8 cellular contexts compared by ENCODE assay signal in genomic region chr19:49019242-49019932, GRCh38. TPM values are rescaled to one million over a fixed set of nuclear protein-coding genes. Genes with fewer than 3 reads are reported as not detected.
DNase-seq lines count a peak whose midpoint lies in the region; ATAC-seq and TF ChIP-seq lines count a peak whose summit lies in the region.

No MANE protein-coding gene starts in this region.

- H3K4me1 Mint-ChIP-seq in chondrocyte (ENCODE audit: low read depth) = peaks cover 10% of the 10 kb centered on the region

- TF ChIP-seq CTCF in chondrocyte (IDR thresholded peaks at IDR 0.05) (peak; percentile 48), lower lobe of right lung (IDR thresholded peaks at IDR 0.05) (no peak)

- peaks cover 21% of the 10 kb centered on the region for H3K4me1 ChIP-seq in lower lobe of right lung

- H3K9me3 ChIP-seq in lower lobe of right lung = no peaks in the 10 kb centered on the region

- H3K27me3 Mint-ChIP-seq in chondrocyte (ENCODE audit: low read depth) = peaks cover 4% of the 10 kb centered on the region

- H3K27ac ChIP-seq in lower lobe of right lung = no peak overlapping the region

- H3K27ac Mint-ChIP-seq in chondrocyte (ENCODE audit: unreplicated experiment) = no peak overlapping the region

- intact Hi-C loops in lower lobe of right lung (cut with DNase I) = no loop called here

- no peaks in the 10 kb centered on the region for H3K9me3 Mint-ChIP-seq in chondrocyte (ENCODE audit: low read depth)

- H3K27me3 ChIP-seq in lower lobe of right lung (ENCODE audit: low read depth) = peaks cover 7% of the 10 kb centered on the region

- peaks cover 12% of the 10 kb centered on the region for H3K36me3 ChIP-seq in lower lobe of right lung

- peak; percentile 40 to 44 for ATAC-seq in activated CD4-positive, CD25-positive, alpha-beta regulatory T cell treated with anti-CD3 and anti-CD28 coated beads, Interleukin-2, amount 50 U/mL, for 24 hours
- peak; percentile 84 to 87 for ATAC-seq in lower lobe of right lung
- ATAC-seq in GM19463 (IDR thresholded peaks at IDR 0.05; ENCODE audit: unreplicated experiment) = no peak

- DNase-seq in EL (peak; percentile 76), NAMALWA (ENCODE audit: low spot score) (peak; percentile 41), chondrocyte (ENCODE audit: low spot score) (no peak), lower lobe of right lung (peak; percentile 92), occipital lobe (lab: John Stamatoyannopoulos, UW) (no peak)
- peak; percentile 33 to 50 for DNase-seq in stimulated activated CD8-positive, alpha-beta memory T cell treated with anti-CD3 and anti-CD28 coated beads, Interleukin-2, amount 100 ng/mL, for 1 hour (ENCODE audit: low read depth in 2 of 2)

- H3K4me3 ChIP-seq in lower lobe of right lung = peak overlapping the region; percentile 54

- peak overlapping the region; percentile 21 for H3K4me3 Mint-ChIP-seq in chondrocyte (ENCODE audit: unreplicated experiment)

- H3K36me3 Mint-ChIP-seq in chondrocyte (ENCODE audit: low read depth) = peaks cover 5% of the 10 kb centered on the region

RNA-seq across cellular contexts. Expression of gene LHB, which starts 2.5 kb away (rescaled TPM):
- not detected in 3 replicates for total RNA-seq in chondrocyte
- not detected for total RNA-seq in lower lobe of right lung
- total RNA-seq in occipital lobe = not detected

RNA-seq across cellular contexts. Expression of gene CGB3, which starts 4.7 kb away (rescaled TPM):
- total RNA-seq in chondrocyte (not detected in 3 replicates), lower lobe of right lung (not detected), occipital lobe (not detected)

RNA-seq across cellular contexts. Expression of gene CGB2, which starts 12.3 kb away (rescaled TPM):
- total RNA-seq in chondrocyte = 0.56 TPM in 1 of 3 replicates, not detected in the others
- not detected for total RNA-seq in lower lobe of right lung
- not detected for total RNA-seq in occipital lobe

RNA-seq across cellular contexts. Expression of gene CGB1, which starts 17.3 kb away (rescaled TPM):
- total RNA-seq in chondrocyte = 0.92 TPM in 1 of 3 replicates, not detected in the others
- not detected for total RNA-seq in lower lobe of right lung
- not detected for total RNA-seq in occipital lobe

RNA-seq across cellular contexts. Expression of gene CGB5, which starts 24.3 kb away (rescaled TPM):
- 1.6 TPM in 1 of 3 replicates, not detected in the others for total RNA-seq in chondrocyte
- total RNA-seq in lower lobe of right lung = not detected
- total RNA-seq in occipital lobe = not detected

Comparison
In these comparisons a context has a peak if more than half of its experiments do, and no peak if none do; other contexts are left out.
1. DNase-seq: peak in EL (single experiment), NAMALWA (single experiment), lower lobe of right lung (single experiment) and stimulated activated CD8-positive, alpha-beta memory T cell treated with anti-CD3 and anti-CD28 coated beads, Interleukin-2, amount 100 ng/mL, for 1 hour (2 of 2); none in chondrocyte (single experiment) and occipital lobe (single experiment).